Comparison of ENCODE assay signal across 7 cellular contexts in genomic region chrX:131792356-131792749, GRCh38.
DNase-seq lines count a peak whose midpoint lies in the region; ATAC-seq and TF ChIP-seq lines count a peak whose summit lies in the region.

No MANE protein-coding gene starts in this region.

- intact Hi-C loops in IMR-90 (cut with micrococcal nuclease) (loop anchor here (1.0 kb wide), 5 partner anchors 24 to 81 kb away; no protein-coding TSS in a partner anchor), mucosa of descending colon (cut with DNase I, micrococcal nuclease) (no loop called here)

- no peak overlapping the region for H2AK5ac ChIP-seq in IMR-90 (ENCODE audit: low read depth, low read length)

- H2BK20ac ChIP-seq in IMR-90 (ENCODE audit: low read depth, low read length), result no peak overlapping the region

- 34% methylated on average over 5 of the region's 13 CpGs; no CpG with 5 or more reads in 1 of the 2 experiments for WGBS in IMR-90 (ENCODE audit: extremely low coverage in 2 of 2, insufficient read length in 1 of 2), 2 experiments

- no peaks in the 10 kb centered on the region for H3K9me1 ChIP-seq in IMR-90 (ENCODE audit: insufficient read depth, low read length)

- peak overlapping the region; percentile 88 for H2AFZ ChIP-seq in IMR-90 (replicated peaks; ENCODE audit: low read length, poor library complexity)

- H3K79me1 ChIP-seq in IMR-90 (ENCODE audit: low read depth in 1 of 2, low read length in 2 of 2), result no peaks in the 10 kb centered on the region

- BruUV-seq in IMR-90 (replicated peaks; lab: Mats Ljungman, UMichigan), result no TSS peak

- H3K9me3 ChIP-seq in IMR-90 (ENCODE audit: control insufficient read depth, insufficient read depth, low read length) (no peaks in the 10 kb centered on the region), mucosa of descending colon (no peaks in the 10 kb centered on the region)

- no peak overlapping the region for H4K5ac ChIP-seq in IMR-90 (ENCODE audit: low read depth, low read length)

- in situ Hi-C loops in IMR-90 (cut with MboI; ENCODE audit: low sequenced_read_pairs), result no loop called here

- H3K36me3 ChIP-seq in IMR-90 (ENCODE audit: control insufficient read depth, insufficient read depth, low read length), result no peaks in the 10 kb centered on the region
- no peaks in the 10 kb centered on the region for H3K36me3 ChIP-seq in mucosa of descending colon (ENCODE audit: low read depth)

- H3K4me1 ChIP-seq in IMR-90 (ENCODE audit: control insufficient read depth, insufficient read depth, low read length), result no peaks in the 10 kb centered on the region
- no peaks in the 10 kb centered on the region for H3K4me1 ChIP-seq in mucosa of descending colon (ENCODE audit: low read depth)

- no peak overlapping the region for H4K8ac ChIP-seq in IMR-90 (ENCODE audit: low read depth in 2 of 2, low read length in 2 of 2)

- no peak overlapping the region for H2BK5ac ChIP-seq in IMR-90 (ENCODE audit: low read depth, low read length, poor library complexity, severe bottlenecking)

- peak; percentile 65 for TF ChIP-seq CTCF in IMR-90 (conservative IDR thresholded peaks at IDR 0.05; ENCODE audit: low read depth, low read length)
- TF ChIP-seq CTCF in mucosa of descending colon (IDR thresholded peaks at IDR 0.05), result no peak

- no peak overlapping the region for H3K9ac ChIP-seq in IMR-90 (ENCODE audit: low read depth, low read length)

- CTCF ChIA-PET in IMR-90 (lab: Yijun Ruan, JAX), result no interaction called here

- TF ChIP-seq POLR2A in IMR-90 (IDR thresholded peaks at IDR 0.05; ENCODE audit: low read depth, low read length), result no peak

- peak overlapping the region; percentile 73 for H3K4me2 ChIP-seq in IMR-90 (ENCODE audit: low read depth, low read length)

- no peak overlapping the region for H4K91ac ChIP-seq in IMR-90 (ENCODE audit: insufficient read depth, low read depth, low read length)

- H3K56ac ChIP-seq in IMR-90 (ENCODE audit: extremely low read depth, insufficient read depth, low read length), result no peak overlapping the region

- no peak overlapping the region for H2BK15ac ChIP-seq in IMR-90 (ENCODE audit: low read depth, low read length)

- POLR2A ChIA-PET in IMR-90 (lab: Charles Lee; ENCODE audit: unreplicated experiment), result no interaction called here

- H3K23ac ChIP-seq in IMR-90 (ENCODE audit: low read depth, low read length), result no peak overlapping the region

- peak; percentile 77 for TF ChIP-seq RAD21 in IMR-90 (IDR thresholded peaks at IDR 0.05; ENCODE audit: low read length)

- no peak overlapping the region for H2BK120ac ChIP-seq in IMR-90 (ENCODE audit: low read depth, low read length)

- H2AK9ac ChIP-seq in IMR-90 (replicated peaks; ENCODE audit: low read depth, low read length, poor library complexity), result peak overlapping the region; percentile 0

- H3K18ac ChIP-seq in IMR-90 (ENCODE audit: low read depth, low read length), result no peak overlapping the region

- peak; percentile 94 for DNase-seq in IMR-90
- DNase-seq in activated gamma-delta T cell (lab: John Stamatoyannopoulos, UW), result peak; percentile 13
- DNase-seq in mucosa of descending colon, result peak in 1 of 3 donors; percentile 88
- no peak for DNase-seq in NCI-H526 treated with DMSO at 0.1 percent for 48 hours (lab: John Stamatoyannopoulos, UW)
- DNase-seq in NK-92 (lab: John Stamatoyannopoulos, UW; ENCODE audit: unreplicated experiment), result no peak

- H3K27me3 ChIP-seq in IMR-90 (ENCODE audit: control insufficient read depth, insufficient read depth, low read length), result peaks cover 7% of the 10 kb centered on the region; the same call in 1 of the 2 replicates

- peak; percentile 54 for ATAC-seq in GM18520 (IDR thresholded peaks at IDR 0.05; ENCODE audit: unreplicated experiment)
- ATAC-seq in IMR-90 (ENCODE audit: low read depth), result peak; percentile 78
- ATAC-seq in mucosa of descending colon, result peak; percentile 95
- no peak for ATAC-seq in HG03039 (IDR thresholded peaks at IDR 0.05; ENCODE audit: unreplicated experiment)

- H3K4me3 ChIP-seq in IMR-90 (ENCODE audit: insufficient read depth, low read depth, low read length) (peak overlapping the region; percentile 47), mucosa of descending colon (no peak overlapping the region)

- no peak overlapping the region for H3K14ac ChIP-seq in IMR-90 (replicated peaks; ENCODE audit: low read depth, low read length)

- H3K4ac ChIP-seq in IMR-90 (ENCODE audit: low read depth, low read length), result no peak overlapping the region

- no peaks in the 10 kb centered on the region for H4K20me1 ChIP-seq in IMR-90 (ENCODE audit: insufficient read depth, low read length)

- H3K27ac ChIP-seq in IMR-90 (ENCODE audit: insufficient read depth, low read length), result no peak overlapping the region

- dilution Hi-C loops in IMR-90 (cut with HindIII; ENCODE audit: low sequenced_read_pairs, unreplicated experiment), result no loop called here

TF ChIP-seq in IMR-90, 13 proteins besides CTCF, POLR2A, EP300 and RAD21:
- TF ChIP-seq CHD1 (IDR thresholded peaks at IDR 0.05; ENCODE audit: low read depth, low read length) (no peak), RCOR1 (IDR thresholded peaks at IDR 0.05; ENCODE audit: insufficient replicate concordance, low read length) (no peak), SMC3 (IDR thresholded peaks at IDR 0.05; ENCODE audit: low read depth, low read length) (peak; percentile 34), MAZ (IDR thresholded peaks at IDR 0.05; ENCODE audit: borderline replicate concordance, low read depth, low read length) (peak; percentile 99)

Comparison
In these comparisons a context has a peak if more than half of its experiments do, and no peak if none do; other contexts are left out.
1. DNase-seq: peak in IMR-90 (single experiment) and activated gamma-delta T cell (single experiment); none in NCI-H526 treated with DMSO at 0.1 percent for 48 hours (single experiment) and NK-92 (single experiment).